ENCODE assay signal across 1 cellular context in genomic region chr10:93495654-93496321, GRCh38.
TF ChIP-seq lines count a peak whose summit lies in the region.

No MANE protein-coding gene starts in this region.

TF ChIP-seq in GM12878, 131 proteins besides CTCF, POLR2A, EP300 and RAD21:
- TF ChIP-seq BHLHE40 (IDR thresholded peaks at IDR 0.05; ENCODE audit: borderline replicate concordance in 1 of 2, low read depth in 2 of 2, low read length in 1 of 2) (0 out of 4 replicates have a peak, but pooled peaks of 1 of the 2 experiments have one; percentile 15), MEF2A (IDR thresholded peaks at IDR 0.05; ENCODE audit: insufficient read depth, low read depth, low read length) (no peak), FOXM1 (IDR thresholded peaks at IDR 0.05; ENCODE audit: low read depth, low read length) (no peak), SKIL (IDR thresholded peaks at IDR 0.05; ENCODE audit: low read depth, poor library complexity, severe bottlenecking) (peak; percentile 23), CHD1 (IDR thresholded peaks at IDR 0.05; ENCODE audit: low read depth, low read length) (peak; percentile 25; the same call in 1 of the 2 replicates), SIX5 (IDR thresholded peaks at IDR 0.05; ENCODE audit: low read depth, low read length, severe bottlenecking) (no peak), RFX5 (IDR thresholded peaks at IDR 0.05; ENCODE audit: low read depth, low read length) (no peak), SUPT20H (IDR thresholded peaks at IDR 0.05; ENCODE audit: borderline replicate concordance, control insufficient read depth, low read depth, low read length) (no peak), SMAD5 (IDR thresholded peaks at IDR 0.05; ENCODE audit: low read depth) (no peak), CBX5 (IDR thresholded peaks at IDR 0.05; ENCODE audit: low read depth) (no peak), LARP7 (IDR thresholded peaks at IDR 0.05) (no peak), CEBPZ (IDR thresholded peaks at IDR 0.05; ENCODE audit: low read depth, low read length) (no peak), ZNF274 (IDR thresholded peaks at IDR 0.05; ENCODE audit: insufficient read depth, insufficient read length) (no peak), BACH1 (IDR thresholded peaks at IDR 0.05; ENCODE audit: borderline replicate concordance) (no peak), BMI1 (IDR thresholded peaks at IDR 0.05; ENCODE audit: borderline replicate concordance) (no peak), RCOR1 (conservative IDR thresholded peaks at IDR 0.05; ENCODE audit: low read depth, low read length) (no peak), ELK1 (IDR thresholded peaks at IDR 0.05; ENCODE audit: low read depth, low read length) (no peak), BCLAF1 (IDR thresholded peaks at IDR 0.05) (peak; percentile 78), MLLT1 (IDR thresholded peaks at IDR 0.05) (no peak), NBN (IDR thresholded peaks at IDR 0.05) (peak; percentile 20; the same call in 1 of the 2 replicates), ZNF24 (IDR thresholded peaks at IDR 0.05) (no peak), MTA2 (IDR thresholded peaks at IDR 0.05; ENCODE audit: low read depth) (no peak), MYC (IDR thresholded peaks at IDR 0.05; ENCODE audit: insufficient read depth, insufficient read length, insufficient replicate concordance, low read length, severe bottlenecking) (no peak), ZBED1 (IDR thresholded peaks at IDR 0.05; ENCODE audit: borderline replicate concordance) (no peak), ZBTB40 (IDR thresholded peaks at IDR 0.05; ENCODE audit: borderline replicate concordance) (no peak), SMARCA5 (IDR thresholded peaks at IDR 0.05) (no peak), ATF7 (IDR thresholded peaks at IDR 0.05; ENCODE audit: low read depth) (peak; percentile 87), SPI1 (IDR thresholded peaks at IDR 0.05; ENCODE audit: borderline replicate concordance, insufficient read depth, low read depth, low read length) (no peak), TAF1 (IDR thresholded peaks at IDR 0.05; ENCODE audit: borderline replicate concordance, low read depth, low read length) (no peak), BCL11A (IDR thresholded peaks at IDR 0.05; ENCODE audit: low read depth, low read length) (no peak), MEF2B (IDR thresholded peaks at IDR 0.05; ENCODE audit: partially characterized antibody, poor library complexity, severe bottlenecking) (no peak), YBX1 (IDR thresholded peaks at IDR 0.05) (no peak)
TF ChIP-seq in GM12878: peak in this region for 6.
